Comparison of ENCODE assay signal across 10 cellular contexts in the genomic region with DNA sequence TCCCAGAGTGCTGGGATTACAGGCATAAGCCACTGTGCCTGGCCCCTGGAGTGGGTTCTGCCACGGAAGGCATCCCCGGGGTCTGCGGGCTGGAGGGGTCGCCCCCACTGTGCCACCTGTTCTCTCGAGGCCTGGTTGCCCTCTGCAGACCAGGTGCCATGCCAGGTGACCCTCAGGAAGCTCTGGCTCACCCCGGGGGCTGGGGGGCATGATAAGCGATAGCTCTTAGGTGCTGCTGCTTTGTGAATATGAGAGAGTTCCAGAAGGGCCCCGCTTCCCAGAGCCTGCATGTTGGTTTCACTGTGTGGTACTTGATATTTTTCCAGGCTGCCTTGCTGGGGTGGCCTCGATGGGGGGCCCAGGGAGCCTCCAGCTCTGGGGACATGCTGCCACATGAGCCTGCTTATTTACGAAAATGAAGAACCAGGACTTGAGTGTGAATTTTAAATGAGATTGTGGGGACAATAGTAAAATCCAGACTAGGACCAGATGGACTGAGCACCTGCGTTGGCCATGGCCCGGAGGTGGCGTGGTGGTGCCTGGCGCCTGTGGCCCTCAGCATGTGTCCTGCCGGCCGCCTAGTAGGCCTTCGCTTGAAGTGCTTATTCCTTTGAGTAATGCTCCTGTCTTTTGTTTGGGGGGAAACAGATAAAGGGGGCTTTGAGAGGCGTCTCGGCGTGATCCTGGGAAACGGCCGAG. TPM values are rescaled to one million over a fixed set of nuclear protein-coding genes. Genes with fewer than 3 reads are reported as not detected.
DNase-seq lines count a peak whose midpoint lies in the region; ATAC-seq, FAIRE-seq and TF ChIP-seq lines count a peak whose summit lies in the region.
"Had no signal": no experiment of that assay in that cellular context is flagged by ENCODE, and none has a peak within 500 bp of the region (broad histone marks: within the 10 kb centered on the region; RNA-seq: fewer than 3 reads in every experiment).

No MANE protein-coding gene starts in this region.

- peaks cover 0 to 12% (median 0%) of the 10 kb centered on the region in 3 experiments for H3K36me3 ChIP-seq in naive thymus-derived CD4-positive, alpha-beta T cell (ENCODE audit: control insufficient read depth in 2 of 3, insufficient read depth in 3 of 3, low read length in 3 of 3)
- no peaks in the 10 kb centered on the region for H3K36me3 ChIP-seq in transverse colon

- no peak for TF ChIP-seq CTCF in transverse colon (IDR thresholded peaks at IDR 0.05)

- no peaks in the 10 kb centered on the region for H3K27me3 Mint-ChIP-seq in activated T-cell treated with anti-CD3 and anti-CD28 coated beads, Interleukin-2, amount 50 U/mL, for 4 hours (ENCODE audit: low read depth)
- H3K27me3 Mint-ChIP-seq in central memory CD8-positive, alpha-beta T cell: no peaks in the 10 kb centered on the region
- no peaks in the 10 kb centered on the region for H3K27me3 Mint-ChIP-seq in naive thymus-derived CD4-positive, alpha-beta T cell

- H3K27ac Mint-ChIP-seq in central memory CD8-positive, alpha-beta T cell (ENCODE audit: low read depth): peak overlapping the region; percentile 96
- H3K27ac Mint-ChIP-seq in naive thymus-derived CD4-positive, alpha-beta T cell: peak overlapping the region; percentile 69 to 99 (median 96)

- H3K27ac ChIP-seq in naive thymus-derived CD4-positive, alpha-beta T cell (ENCODE audit: low read depth, low read length): peak overlapping the region; percentile 78
- peak overlapping the region; percentile 82 to 90 (median 85) for H3K27ac ChIP-seq in transverse colon

- in situ Hi-C loops in transverse colon (cut with MboI; ENCODE audit: low pct_ligation_motif_present in 1 of 4, low pct_unique_long_range_greater_than_20kb in 1 of 4, low sequenced_read_pairs in 3 of 4): no loop called here

- TF ChIP-seq EP300 in transverse colon (IDR thresholded peaks at IDR 0.05; ENCODE audit: low read depth): no peak

- peaks cover 77 to 86% of the 10 kb centered on the region in 2 donors for H3K4me1 ChIP-seq in naive thymus-derived CD4-positive, alpha-beta T cell (ENCODE audit: control insufficient read depth in 2 of 2, insufficient read depth in 2 of 2, low read length in 2 of 2)
- peaks cover 61 to 100% (median 94%) of the 10 kb centered on the region in 4 donors for H3K4me1 ChIP-seq in transverse colon

- intact Hi-C loops in naive thymus-derived CD4-positive, alpha-beta T cell (cut with micrococcal nuclease): no loop called here
- intact Hi-C loops in transverse colon (cut with DNase I; ENCODE audit: low total_unique reads): loop anchor here (5.0 kb wide), 1 partner anchor 42 kb away; no protein-coding TSS in a partner anchor

- peak overlapping the region; percentile 80 for H3K4me3 Mint-ChIP-seq in activated T-cell treated with anti-CD3 and anti-CD28 coated beads, Interleukin-2, amount 50 U/mL, for 4 hours
- peak overlapping the region; percentile 91 for H3K4me3 Mint-ChIP-seq in central memory CD8-positive, alpha-beta T cell
- H3K4me3 Mint-ChIP-seq in naive thymus-derived CD4-positive, alpha-beta T cell: peak overlapping the region; percentile 63 to 99 (median 86)

- peaks cover 85% of the 10 kb centered on the region for H3K4me1 Mint-ChIP-seq in activated T-cell treated with anti-CD3 and anti-CD28 coated beads, Interleukin-2, amount 50 U/mL, for 4 hours (ENCODE audit: low read depth)
- peaks cover 80% of the 10 kb centered on the region for H3K4me1 Mint-ChIP-seq in central memory CD8-positive, alpha-beta T cell
- H3K4me1 Mint-ChIP-seq in naive thymus-derived CD4-positive, alpha-beta T cell: peaks cover 62 to 83% (median 72%) of the 10 kb centered on the region in 7 donors

- H3K4me3 ChIP-seq in naive thymus-derived CD4-positive, alpha-beta T cell (ENCODE audit: low read length): peak overlapping the region; percentile 25
- peak overlapping the region in 1 of 4 donors; percentile 54 for H3K4me3 ChIP-seq in transverse colon

- no peaks in the 10 kb centered on the region for H3K27me3 ChIP-seq in naive thymus-derived CD4-positive, alpha-beta T cell (ENCODE audit: control insufficient read depth in 2 of 2, insufficient read depth in 2 of 2, low read length in 2 of 2)
- H3K27me3 ChIP-seq in transverse colon: no peaks in the 10 kb centered on the region

- POLR2A ChIA-PET in naive thymus-derived CD4-positive, alpha-beta T cell (lab: Charles Lee): interaction anchor here (1.2 to 10.1 kb wide), 8 partner anchors 18 to 79 kb away, joined by 5 to 244 read pairs (median 10); partner anchors contain the start of gene FAAP20

- no peak for FAIRE-seq in HTR-8/SVneo (lab: Jason Lieb, UNC)
- FAIRE-seq: H54 had no signal

- CTCF ChIA-PET in naive thymus-derived CD4-positive, alpha-beta T cell (lab: Charles Lee): interaction anchor here (1.2 to 1.9 kb wide), 3 partner anchors 20 to 71 kb away, joined by 3 to 5 read pairs (median 4); partner anchors contain the start of gene FAAP20

- no peak for ATAC-seq in activated T-cell treated with anti-CD3 and anti-CD28 coated beads, Interleukin-2, amount 50 U/mL, for 4 hours
- ATAC-seq in central memory CD8-positive, alpha-beta T cell (replicated peaks; ENCODE audit: extremely low read depth, poor library complexity, severe bottlenecking): no peak
- ATAC-seq in naive thymus-derived CD4-positive, alpha-beta T cell: no peak

- H3K36me3 Mint-ChIP-seq in activated T-cell treated with anti-CD3 and anti-CD28 coated beads, Interleukin-2, amount 50 U/mL, for 4 hours (ENCODE audit: insufficient read depth): peaks cover 4% of the 10 kb centered on the region
- peaks cover 84% of the 10 kb centered on the region for H3K36me3 Mint-ChIP-seq in central memory CD8-positive, alpha-beta T cell (ENCODE audit: insufficient read depth)
- H3K36me3 Mint-ChIP-seq in naive thymus-derived CD4-positive, alpha-beta T cell: peaks cover 0 to 19% (median 4%) of the 10 kb centered on the region in 5 donors

- no peak for TF ChIP-seq POLR2A in transverse colon (IDR thresholded peaks at IDR 0.05)

- no peak for DNase-seq in activated T-cell treated with anti-CD3 and anti-CD28 coated beads, Interleukin-2, amount 50 U/mL, for 4 hours
- DNase-seq in activated T-cell treated with anti-CD3 and anti-CD28 coated beads for 4 hours: no peak
- DNase-seq in central memory CD8-positive, alpha-beta T cell (ENCODE audit: low spot score in 2 of 2): no peak
- DNase-seq in naive thymus-derived CD4-positive, alpha-beta T cell: no peak
- no peak for DNase-seq in transverse colon
- DNase-seq in KG1 (lab: John Stamatoyannopoulos, UW): no peak
- DNase-seq in NCI-H82 treated with DMSO at 0.1 percent for 48 hours (lab: John Stamatoyannopoulos, UW; ENCODE audit: unreplicated experiment): no peak
- DNase-seq in HTR-8/SVneo (ENCODE audit: insufficient read length, low spot score): no peak
- DNase-seq: NCI-H2171 treated with DMSO at 0.1 percent for 48 hours had no signal

- no peaks in the 10 kb centered on the region for H3K9me3 ChIP-seq in naive thymus-derived CD4-positive, alpha-beta T cell (ENCODE audit: control insufficient read depth in 2 of 3, low read length in 3 of 3)
- H3K9me3 ChIP-seq in transverse colon: no peaks in the 10 kb centered on the region

- H3K9me3 Mint-ChIP-seq in activated T-cell treated with anti-CD3 and anti-CD28 coated beads, Interleukin-2, amount 50 U/mL, for 4 hours: no peaks in the 10 kb centered on the region
- no peaks in the 10 kb centered on the region for H3K9me3 Mint-ChIP-seq in central memory CD8-positive, alpha-beta T cell
- H3K9me3 Mint-ChIP-seq in naive thymus-derived CD4-positive, alpha-beta T cell: peaks cover 0 to 12% (median 0%) of the 10 kb centered on the region in 11 donors

- 84 to 85% methylated on average over 15 to 22 of the region's 22 CpGs for WGBS in transverse colon (ENCODE audit: low coverage in 1 of 2), 2 donors

RNA-seq across cellular contexts. Expression of gene SKI, which starts 7.3 kb away (rescaled TPM):
- 10 to 100 TPM; 43.8 to 45.2 (median 44.7) TPM for total RNA-seq in activated T-cell treated with anti-CD3 and anti-CD28 coated beads, Interleukin-2, amount 50 U/mL, for 4 hours
- 100 to 1,000 TPM in 2 of 5 experiments, 10 to 100 TPM in 3; 63.4 to 278 (median 97.9) TPM for total RNA-seq in naive thymus-derived CD4-positive, alpha-beta T cell
- polyA plus RNA-seq in naive thymus-derived CD4-positive, alpha-beta T cell: under 1 TPM; 0.61 to 0.92 TPM
- 10 to 100 TPM; 24.4 to 52.4 (median 32.2) TPM for total RNA-seq in transverse colon

RNA-seq across cellular contexts. Expression of gene FAAP20, which starts 40.9 kb away (rescaled TPM):
- total RNA-seq in activated T-cell treated with anti-CD3 and anti-CD28 coated beads, Interleukin-2, amount 50 U/mL, for 4 hours: 10 to 100 TPM; 67.8 to 82.3 (median 69.9) TPM
- total RNA-seq in naive thymus-derived CD4-positive, alpha-beta T cell: 10 to 100 TPM; 43.2 to 56.2 (median 48.8) TPM
- 10 to 100 TPM; 55.9 to 77.0 TPM for polyA plus RNA-seq in naive thymus-derived CD4-positive, alpha-beta T cell
- total RNA-seq in transverse colon: 10 to 100 TPM; 19.4 to 84.5 (median 34.9) TPM
